In genomic region chr9:99573052-99573451, GRCh38 we compare ENCODE assay signal across 20 cellular contexts.
DNase-seq lines count a peak whose midpoint lies in the region; ATAC-seq lines count a peak whose summit lies in the region.
"Had no signal": no experiment of that assay in that cellular context is flagged by ENCODE, and none has a peak within 500 bp of the region (broad histone marks: within the 10 kb centered on the region; RNA-seq: fewer than 3 reads in every experiment).

No MANE protein-coding gene starts in this region.

- no peak overlapping the region for H2BK120ac ChIP-seq in trophoblast cell (ENCODE audit: insufficient read depth, low read length, poor library complexity)

- H3K36me3 ChIP-seq in trophoblast cell (ENCODE audit: control insufficient read depth in 1 of 2, insufficient read depth in 2 of 2, low read length in 2 of 2) (no peaks in the 10 kb centered on the region), stomach smooth muscle (ENCODE audit: control insufficient read depth in 2 of 2, insufficient read depth in 2 of 2, low read length in 2 of 2) (no peaks in the 10 kb centered on the region), GM23248 (ENCODE audit: low read depth) (no peaks in the 10 kb centered on the region)
- H3K36me3 ChIP-seq: HAP-1 had no signal

- no peak overlapping the region for H3K4me3 ChIP-seq in trophoblast cell (ENCODE audit: low read depth, low read length)
- H3K4me3 ChIP-seq in stomach smooth muscle (ENCODE audit: low read length in 2 of 2): peak overlapping the region in 1 of 2 donors; percentile 3
- no peak overlapping the region for H3K4me3 ChIP-seq in GM23248
- H3K4me3 ChIP-seq: HAP-1 had no signal

- peak; percentile 74 to 85 for ATAC-seq in left cardiac atrium
- no peak for ATAC-seq in HG03378 (IDR thresholded peaks at IDR 0.05; ENCODE audit: unreplicated experiment)
- ATAC-seq in HG02588 (IDR thresholded peaks at IDR 0.05; ENCODE audit: unreplicated experiment): no peak
- ATAC-seq: PC-3 had no signal

- H3K79me1 ChIP-seq in trophoblast cell (ENCODE audit: low read length): no peaks in the 10 kb centered on the region

- no peaks in the 10 kb centered on the region for H3K27me3 ChIP-seq in trophoblast cell (ENCODE audit: insufficient read depth, low read length)
- no peaks in the 10 kb centered on the region for H3K27me3 ChIP-seq in stomach smooth muscle (ENCODE audit: control insufficient read depth in 1 of 2, insufficient read depth in 2 of 2, low read length in 2 of 2)
- peaks cover 5% of the 10 kb centered on the region for H3K27me3 ChIP-seq in GM23248 (replicated peaks; ENCODE audit: insufficient read depth)

- no CpG with 5 or more reads among the region's 4 CpGs for WGBS in trophoblast cell (ENCODE audit: extremely low coverage, insufficient coverage, insufficient read length)
- 13 to 25% methylated on average over 4 of the region's 4 CpGs for WGBS in GM23248 (ENCODE audit: low coverage in 1 of 2, low lambda C conversion rate in 2 of 2, missing lambda C conversion rate in 2 of 2), 2 experiments

- intact Hi-C loops in left cardiac atrium (cut with DNase I): no loop called here

- no peak overlapping the region for H3K23ac ChIP-seq in trophoblast cell (ENCODE audit: low read length)

- H3K9ac ChIP-seq in trophoblast cell (ENCODE audit: low read length): peak overlapping the region; percentile 36
- no peak overlapping the region for H3K9ac ChIP-seq in stomach smooth muscle (ENCODE audit: low read length in 2 of 2)
- no peak overlapping the region for H3K9ac ChIP-seq in GM23248
- H3K9ac ChIP-seq: KMS-11 had no signal

- H2AFZ ChIP-seq in trophoblast cell (ENCODE audit: insufficient read depth, low read length, poor library complexity) (no peak overlapping the region), GM23248 (no peak overlapping the region)

- in situ Hi-C loops in GM23248 (cut with MboI): no loop called here

- no peak overlapping the region for H2BK5ac ChIP-seq in trophoblast cell (ENCODE audit: low read depth, low read length, poor library complexity)

- no peaks in the 10 kb centered on the region for H3K9me2 ChIP-seq in GM23248 (ENCODE audit: insufficient read depth)

- H2AK5ac ChIP-seq in trophoblast cell (ENCODE audit: low read length): no peak overlapping the region

- H3F3A ChIP-seq in GM23248 (ENCODE audit: insufficient read depth): no peaks in the 10 kb centered on the region

- no peak overlapping the region for H2BK12ac ChIP-seq in trophoblast cell (ENCODE audit: low read length)

- no peak overlapping the region for H3K4ac ChIP-seq in trophoblast cell (ENCODE audit: low read depth, low read length)

- H3K27ac ChIP-seq in trophoblast cell (ENCODE audit: low read depth, low read length) (no peak overlapping the region), stomach smooth muscle (ENCODE audit: low read length) (peak overlapping the region; percentile 49), GM23248 (no peak overlapping the region)
- H3K27ac ChIP-seq: KMS-11 had no signal

- no peak overlapping the region for H4K12ac ChIP-seq in trophoblast cell (ENCODE audit: low read depth, low read length)

- no peak overlapping the region for H4K8ac ChIP-seq in trophoblast cell (ENCODE audit: low read depth, low read length)

- H3K4me2 ChIP-seq in trophoblast cell (ENCODE audit: low read length) (no peak overlapping the region), GM23248 (ENCODE audit: unreplicated experiment) (no peak overlapping the region)
- H3K4me2 ChIP-seq: KMS-11 had no signal

- no peaks in the 10 kb centered on the region for H3K79me2 ChIP-seq in trophoblast cell (ENCODE audit: control insufficient read depth, insufficient read depth, low read length, poor library complexity)
- no peaks in the 10 kb centered on the region for H3K79me2 ChIP-seq in GM23248 (ENCODE audit: insufficient read depth)

- no peak overlapping the region for H4K91ac ChIP-seq in trophoblast cell (ENCODE audit: low read depth, low read length)

- H3K14ac ChIP-seq in trophoblast cell (ENCODE audit: low read length): no peak overlapping the region

- no peaks in the 10 kb centered on the region for H3K9me3 ChIP-seq in trophoblast cell (ENCODE audit: insufficient read depth, low read depth, low read length)
- H3K9me3 ChIP-seq in stomach smooth muscle (ENCODE audit: control insufficient read depth in 2 of 2, low read length in 2 of 2): no peaks in the 10 kb centered on the region
- no peaks in the 10 kb centered on the region for H3K9me3 ChIP-seq in GM23248 (ENCODE audit: low read depth)
- H3K9me3 ChIP-seq: HAP-1 had no signal

- no peak overlapping the region for H3K18ac ChIP-seq in trophoblast cell (ENCODE audit: low read length)

- H3K4me1 ChIP-seq in trophoblast cell (ENCODE audit: control insufficient read depth in 1 of 2, insufficient read depth in 2 of 2, low read length in 2 of 2) (no peaks in the 10 kb centered on the region), stomach smooth muscle (ENCODE audit: control insufficient read depth, insufficient read depth, low read length) (peaks cover 16% of the 10 kb centered on the region), GM23248 (ENCODE audit: insufficient read depth) (no peaks in the 10 kb centered on the region)
- H3K4me1 ChIP-seq: HAP-1 had no signal

- H4K20me1 ChIP-seq in GM23248 (ENCODE audit: insufficient read depth): no peaks in the 10 kb centered on the region

- peak; percentile 35 for DNase-seq in cerebellar cortex (ENCODE audit: low spot score)
- DNase-seq in left cardiac atrium: no peak
- DNase-seq in trophoblast cell: no peak
- DNase-seq in GM23248: no peak
- DNase-seq: CD4-positive, alpha-beta memory T cell; COR-L47; DMS53; GOT3; HFFc6; MM.1S; NCI-H2029; NCI-H526; NK-92 treated with Interleukin-12 subunit alpha and Interleukin-12 subunit beta, amount 100 ng/mL, for 24 hours; PC-3; SHP77 had no signal

Comparison
In these comparisons a context has a peak if more than half of its experiments do, and no peak if none do; other contexts are left out.
1. ATAC-seq: peak in left cardiac atrium (2 of 2); none in HG03378 (single experiment) and HG02588 (single experiment).